ENCODE assay signal across 17 cellular contexts in genomic region chr4:15420642-15421041, GRCh38. TPM values are rescaled to one million over a fixed set of nuclear protein-coding genes. Genes with fewer than 3 reads are reported as not detected.
DNase-seq lines count a peak whose midpoint lies in the region; ATAC-seq and TF ChIP-seq lines count a peak whose summit lies in the region.
"Had no signal": no experiment of that assay in that cellular context is flagged by ENCODE, and none has a peak within 500 bp of the region (broad histone marks: within the 10 kb centered on the region; RNA-seq: fewer than 3 reads in every experiment).

No MANE protein-coding gene starts in this region.

- no peak overlapping the region; the same call in 1 of the 2 replicates for H3K27ac Mint-ChIP-seq in HFFc6
- H3K27ac Mint-ChIP-seq: activated CD8-positive, alpha-beta memory T cell treated with anti-CD3 and anti-CD28 coated beads, Interleukin-2, amount 10 ng/mL, durations not matched to agents 7 days and 5 days; activated naive CD8-positive, alpha-beta T cell; mesothelial cell of epicardium had no signal

- H3K27me3 ChIP-seq in brain microvascular endothelial cell (replicated peaks), result no peaks in the 10 kb centered on the region
- no peaks in the 10 kb centered on the region for H3K27me3 ChIP-seq in thoracic aorta (replicated peaks; ENCODE audit: insufficient read depth)
- H3K27me3 ChIP-seq: right lobe of liver had no signal

- in situ Hi-C loops in brain microvascular endothelial cell (cut with HindIII; ENCODE audit: low pct_ligation_motif_present, low sequenced_read_pairs), result no loop called here

- no peaks in the 10 kb centered on the region for H3K36me3 Mint-ChIP-seq in HFFc6 (ENCODE audit: low read depth)
- H3K36me3 Mint-ChIP-seq: activated CD8-positive, alpha-beta memory T cell treated with anti-CD3 and anti-CD28 coated beads, Interleukin-2, amount 10 ng/mL, durations not matched to agents 7 days and 5 days; mesothelial cell of epicardium had no signal

- no peaks in the 10 kb centered on the region for H3K9me3 Mint-ChIP-seq in HFFc6

- intact Hi-C loops in posterior cingulate gyrus (cut with DNase I), result no loop called here

- ATAC-seq in thoracic aorta (ENCODE audit: insufficient number of reproducible peaks, low FRiP score, low read depth) (peak; percentile 85), GM19395 (IDR thresholded peaks at IDR 0.05; ENCODE audit: unreplicated experiment) (no peak)
- ATAC-seq: activated CD8-positive, alpha-beta memory T cell treated with anti-CD3 and anti-CD28 coated beads, Interleukin-2, amount 10 ng/mL, durations not matched to agents 7 days and 5 days; GM12878; Panc1; right lobe of liver had no signal

- no peaks in the 10 kb centered on the region for H3K36me3 ChIP-seq in brain microvascular endothelial cell (replicated peaks)
- H3K36me3 ChIP-seq in thoracic aorta, result no peaks in the 10 kb centered on the region
- H3K36me3 ChIP-seq: right lobe of liver had no signal

- peaks cover 13% of the 10 kb centered on the region for H3K4me1 Mint-ChIP-seq in HFFc6 (ENCODE audit: low read depth)
- H3K4me1 Mint-ChIP-seq: mesothelial cell of epicardium had no signal

- TF ChIP-seq CTCF in HFFc6 (IDR thresholded peaks at IDR 0.05) (0 out of 2 replicates have a peak, but pooled peaks have one; percentile 22), brain microvascular endothelial cell (IDR thresholded peaks at IDR 0.05; ENCODE audit: low read depth, low read length, missing control alignments) (peak; percentile 19), thoracic aorta (IDR thresholded peaks at IDR 0.05) (no peak)

- no peaks in the 10 kb centered on the region for H3K9me3 ChIP-seq in thoracic aorta
- H3K9me3 ChIP-seq: right lobe of liver had no signal

- peaks cover 2% of the 10 kb centered on the region for H3K27me3 Mint-ChIP-seq in HFFc6 (ENCODE audit: insufficient read depth)
- H3K27me3 Mint-ChIP-seq: activated CD8-positive, alpha-beta memory T cell treated with anti-CD3 and anti-CD28 coated beads, Interleukin-2, amount 10 ng/mL, durations not matched to agents 7 days and 5 days; activated naive CD8-positive, alpha-beta T cell had no signal

- H3K27ac ChIP-seq in brain microvascular endothelial cell (no peak overlapping the region), thoracic aorta (peak overlapping the region; percentile 62 to 85)
- H3K27ac ChIP-seq: right lobe of liver had no signal

- peaks cover 60 to 99% of the 10 kb centered on the region in 2 donors for H3K4me1 ChIP-seq in thoracic aorta (ENCODE audit: control insufficient read depth in 1 of 2, low read depth in 2 of 2)
- H3K4me1 ChIP-seq: right lobe of liver had no signal

- peak; percentile 67 for DNase-seq in HFFc6
- DNase-seq in brain microvascular endothelial cell, result peak; percentile 77
- DNase-seq in iris pigment epithelial cell (ENCODE audit: low read depth), result peak; percentile 85
- DNase-seq in thoracic aorta (ENCODE audit: low spot score), result no peak
- DNase-seq in posterior cingulate gyrus, result no peak
- DNase-seq in activated CD4-positive, alpha-beta T cell treated with anti-CD3 and anti-CD28 coated beads, Interleukin-2, amount 50 U/mL, for 48 hours, result no peak
- DNase-seq: activated CD8-positive, alpha-beta memory T cell treated with anti-CD3 and anti-CD28 coated beads, Interleukin-2, amount 10 ng/mL, durations not matched to agents 7 days and 5 days; effector CD4-positive, alpha-beta T cell; NCI-H2227 treated with DMSO at 0.1 percent for 48 hours; right lobe of liver had no signal

- no peak overlapping the region for H3K4me3 ChIP-seq in brain microvascular endothelial cell (ENCODE audit: low read depth, low read length)
- peak overlapping the region; percentile 35 for H3K4me3 ChIP-seq in thoracic aorta
- H3K4me3 ChIP-seq: GM12878, right lobe of liver had no signal

- H3K4me3 Mint-ChIP-seq in HFFc6, result no peak overlapping the region
- H3K4me3 Mint-ChIP-seq: activated CD8-positive, alpha-beta memory T cell treated with anti-CD3 and anti-CD28 coated beads, Interleukin-2, amount 10 ng/mL, durations not matched to agents 7 days and 5 days; activated naive CD8-positive, alpha-beta T cell; mesothelial cell of epicardium had no signal

RNA-seq across cellular contexts. Expression of gene C1QTNF7, which starts 7.2 kb away (rescaled TPM):
- total RNA-seq in HFFc6 (2021; fragmentation: NEBNext Ultra II Directional; extraction: Animal tissue kit (Norgen Biotek cat#: 25700)), result under 1 TPM in 1 of 6 experiments, not detected in 5; 0.15 TPM
- total RNA-seq in thoracic aorta, result 10 to 100 TPM; 18.2 to 24.0 TPM
- total RNA-seq: activated CD8-positive, alpha-beta memory T cell treated with anti-CD3 and anti-CD28 coated beads, Interleukin-2, amount 10 ng/mL, durations not matched to agents 7 days and 5 days; GM12878; HT-29; T-helper 2 cell treated with Interferon-gamma antibody and Interleukin-4, amounts not matched to agents 100 ng/mL and 5 ng/mL, for 36 hours had no signal

RNA-seq across cellular contexts. Expression of gene CC2D2A, which starts 49.0 kb away (rescaled TPM):
- 10 to 100 TPM; 19.1 to 26.5 (median 21.8) TPM for total RNA-seq in HFFc6 (2021; fragmentation: NEBNext Ultra II Directional; extraction: Animal tissue kit (Norgen Biotek cat#: 25700))
- total RNA-seq in thoracic aorta, result 10 to 100 TPM; 44.1 to 59.8 TPM
- total RNA-seq: activated CD8-positive, alpha-beta memory T cell treated with anti-CD3 and anti-CD28 coated beads, Interleukin-2, amount 10 ng/mL, durations not matched to agents 7 days and 5 days; T-helper 2 cell treated with Interferon-gamma antibody and Interleukin-4, amounts not matched to agents 100 ng/mL and 5 ng/mL, for 36 hours had no signal

Comparison
In these comparisons a context has a peak if more than half of its experiments do, and no peak if none do; other contexts are left out.
1. DNase-seq: peak in HFFc6 (single experiment), brain microvascular endothelial cell (single experiment) and iris pigment epithelial cell (single experiment); none in thoracic aorta (single experiment), posterior cingulate gyrus (0 of 10) and activated CD4-positive, alpha-beta T cell treated with anti-CD3 and anti-CD28 coated beads, Interleukin-2, amount 50 U/mL, for 48 hours (0 of 2).
2. RNA of gene C1QTNF7, which starts 7.2 kb away (total RNA-seq): 18.2 to 24.0 TPM in thoracic aorta; 0.15 TPM in HFFc6; every median in the first group is over 10 times any median in the second.